Comparison of ENCODE assay signal across 14 cellular contexts in genomic region chr9:112158629-112159228, GRCh38.
"Had no signal": no experiment of that assay in that cellular context is flagged by ENCODE, and none has a peak within 500 bp of the region (broad histone marks: within the 10 kb centered on the region; RNA-seq: fewer than 3 reads in every experiment).

No MANE protein-coding gene starts in this region.

- DNase-seq: activated CD4-positive, alpha-beta T cell treated with anti-CD3 and anti-CD28 coated beads, Interleukin-2, amount 50 U/mL, for 4 hours; activated effector memory CD4-positive, alpha-beta T cell treated with anti-CD3 and anti-CD28 coated beads, Interleukin-2, amount 50 U/mL, for 16 hours; activated naive CD4-positive, alpha-beta T cell treated with anti-CD3 and anti-CD28 coated beads, Interleukin-2, amount 50 U/mL, for 16 hours; activated T-cell treated with anti-CD3 and anti-CD28 coated beads, Interleukin-2, amount 50 U/mL, for 72 hours; aorta; cortex of kidney; erythroblast; immature natural killer cell; lower lobe of right lung; stimulated activated naive B cell treated with anti-CD40 and anti-IgM and Interleukin-4, amounts not matched to agents 10 μg/mL and 1 μg/mL and 100 μg/mL, for 72 hours; WERI-Rb-1 had no signal

- H3K27me3 ChIP-seq: gastroesophageal sphincter had no signal

- ATAC-seq: activated T-cell treated with anti-CD3 and anti-CD28 coated beads, Interleukin-2, amount 50 U/mL, for 72 hours; gastroesophageal sphincter; lower lobe of right lung; stimulated activated naive B cell treated with anti-CD40 and anti-IgM and Interleukin-4, amounts not matched to agents 10 μg/mL and 1 μg/mL and 100 μg/mL, for 72 hours had no signal

- H3K9me3 ChIP-seq: gastroesophageal sphincter, lower lobe of right lung had no signal

- H3K9ac ChIP-seq: parathyroid adenoma had no signal

- H3K4me3 ChIP-seq: gastroesophageal sphincter, lower lobe of right lung had no signal

- H3K9me3 Mint-ChIP-seq: activated T-cell treated with anti-CD3 and anti-CD28 coated beads, Interleukin-2, amount 50 U/mL, for 72 hours; immature natural killer cell; nephron; stimulated activated naive B cell treated with anti-CD40 and anti-IgM and Interleukin-4, amounts not matched to agents 10 μg/mL and 1 μg/mL and 100 μg/mL, for 72 hours had no signal

- H3K4me1 ChIP-seq: gastroesophageal sphincter, lower lobe of right lung, parathyroid adenoma had no signal

- H3K79me2 ChIP-seq: parathyroid adenoma had no signal

- H3K4me3 Mint-ChIP-seq: activated T-cell treated with anti-CD3 and anti-CD28 coated beads, Interleukin-2, amount 50 U/mL, for 72 hours; immature natural killer cell; nephron; stimulated activated naive B cell treated with anti-CD40 and anti-IgM and Interleukin-4, amounts not matched to agents 10 μg/mL and 1 μg/mL and 100 μg/mL, for 72 hours had no signal

- H3K27me3 Mint-ChIP-seq: stimulated activated naive B cell treated with anti-CD40 and anti-IgM and Interleukin-4, amounts not matched to agents 10 μg/mL and 1 μg/mL and 100 μg/mL, for 72 hours had no signal

- H3K27ac ChIP-seq: gastroesophageal sphincter, lower lobe of right lung, parathyroid adenoma, WERI-Rb-1 had no signal

- H3K27ac Mint-ChIP-seq: activated T-cell treated with anti-CD3 and anti-CD28 coated beads, Interleukin-2, amount 50 U/mL, for 72 hours; stimulated activated naive B cell treated with anti-CD40 and anti-IgM and Interleukin-4, amounts not matched to agents 10 μg/mL and 1 μg/mL and 100 μg/mL, for 72 hours had no signal

- H3K36me3 ChIP-seq: gastroesophageal sphincter, lower lobe of right lung had no signal

- H2AFZ ChIP-seq: parathyroid adenoma had no signal
